8 cellular contexts compared by ENCODE assay signal in the genomic region with DNA sequence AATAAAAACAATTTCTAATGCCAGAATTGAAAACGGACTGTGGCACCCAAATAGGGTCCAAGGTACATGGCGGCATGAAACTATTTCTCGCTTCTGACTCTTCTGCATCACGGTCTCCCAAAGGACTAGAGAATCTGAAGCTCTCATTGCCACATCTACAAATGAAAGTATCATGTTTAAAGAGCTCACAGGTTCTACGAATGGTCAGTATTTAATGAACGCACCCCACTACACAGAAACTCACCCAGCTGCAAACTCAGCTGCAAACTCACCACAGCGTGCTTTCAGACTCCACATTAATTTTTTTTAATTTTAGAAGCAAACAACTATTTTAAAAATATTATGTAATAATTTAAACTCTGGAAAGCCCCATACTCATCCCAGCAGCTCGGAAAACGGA. TPM values are rescaled to one million over a fixed set of nuclear protein-coding genes. Genes with fewer than 3 reads are reported as not detected.
DNase-seq lines count a peak whose midpoint lies in the region; ATAC-seq and TF ChIP-seq lines count a peak whose summit lies in the region.

No MANE protein-coding gene starts in this region.

- no peak for TF ChIP-seq CTCF in type B pancreatic cell (conservative IDR thresholded peaks at IDR 0.05)

- peak overlapping the region; percentile 98 for H3K4me3 Mint-ChIP-seq in type B pancreatic cell

- H3K9me3 Mint-ChIP-seq in type B pancreatic cell: no peaks in the 10 kb centered on the region

- H3K27ac Mint-ChIP-seq in type B pancreatic cell: peak overlapping the region; percentile 99

- H3K4me1 Mint-ChIP-seq in type B pancreatic cell (ENCODE audit: unreplicated experiment): peaks cover 29% of the 10 kb centered on the region

- DNase-seq in EL (peak; percentile 24), left lobe of liver (ENCODE audit: low spot score) (no peak), type B pancreatic cell (ENCODE audit: extremely low spot score, unreplicated experiment) (no peak), COLO668 (lab: John Stamatoyannopoulos, UW; ENCODE audit: unreplicated experiment) (no peak), NCI-H2171 treated with DMSO at 0.1 percent for 48 hours (lab: John Stamatoyannopoulos, UW) (no peak), CD1c-positive myeloid dendritic cell (ENCODE audit: extremely low spot score) (no peak)

- peaks cover 7% of the 10 kb centered on the region for H3K36me3 Mint-ChIP-seq in type B pancreatic cell

- ATAC-seq in HG02885 (IDR thresholded peaks at IDR 0.05; ENCODE audit: poor library complexity, unreplicated experiment): peak; percentile 5
- ATAC-seq in left lobe of liver: peak; percentile 4

- peak overlapping the region; percentile 95 for H3K27ac ChIP-seq in adipose tissue (ENCODE audit: low read depth, low read length)

- 2 to 10% (median 6%) methylated on average over 9 of the region's 9 CpGs for WGBS in adipose tissue, 3 donors

- H3K27me3 Mint-ChIP-seq in type B pancreatic cell: no peaks in the 10 kb centered on the region

RNA-seq across cellular contexts. Expression of a gene that starts 1.1 kb away (rescaled TPM):
- polyA plus RNA-seq in adipose tissue: 10 to 100 TPM in 2 of 3 donors, 1 to 10 TPM in 1; 7.9 to 17.1 (median 16.2) TPM
- 28.3 TPM for total RNA-seq in left lobe of liver
- total RNA-seq in type B pancreatic cell (ENCODE audit: low replicate concordance): 42.7 and 74.6 TPM in 2 replicates
